In genomic region chr3:191688756-191689433, GRCh38 we compare ENCODE assay signal across 1 cellular context.
TF ChIP-seq lines count a peak whose summit lies in the region.

No MANE protein-coding gene starts in this region.

TF ChIP-seq in H1, 55 proteins besides CTCF, POLR2A, EP300 and RAD21 (continued from another document):
- TF ChIP-seq JUND (IDR thresholded peaks at IDR 0.05; ENCODE audit: low read length) (no peak), BCL11A (IDR thresholded peaks at IDR 0.05; ENCODE audit: low read depth in 2 of 2, low read length in 2 of 2) (peak; percentile 35 to 68), CHD7 (IDR thresholded peaks at IDR 0.05; ENCODE audit: insufficient replicate concordance, low read length) (peak; percentile 54), SP1 (IDR thresholded peaks at IDR 0.05; ENCODE audit: low read depth, low read length) (peak; percentile 83), TAF7 (optimal IDR thresholded peaks at IDR 0.05; ENCODE audit: borderline replicate concordance, low read depth, low read length) (no peak), TCF12 (IDR thresholded peaks at IDR 0.05; ENCODE audit: low read depth, low read length) (peak; percentile 79; the same call in 1 of the 2 replicates), ATF2 (IDR thresholded peaks at IDR 0.05; ENCODE audit: low read length) (0 out of 2 replicates have a peak, but pooled peaks have one; percentile 53), SIN3A (conservative IDR thresholded peaks at IDR 0.05 in 1 of 2, IDR thresholded peaks at IDR 0.05 in 1 of 2; ENCODE audit: low read depth in 1 of 2, low read length in 2 of 2) (no peak)
